ENCODE assay signal across 1 cellular context in genomic region chr11:65569973-65570918, GRCh38.
TF ChIP-seq lines count a peak whose summit lies in the region.

A gene with protein sequence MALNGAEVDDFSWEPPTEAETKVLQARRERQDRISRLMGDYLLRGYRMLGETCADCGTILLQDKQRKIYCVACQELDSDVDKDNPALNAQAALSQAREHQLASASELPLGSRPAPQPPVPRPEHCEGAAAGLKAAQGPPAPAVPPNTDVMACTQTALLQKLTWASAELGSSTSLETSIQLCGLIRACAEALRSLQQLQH (plus strand): TSS chr11:65570477. CDS start chr11:65570492, 15 bp downstream.

TF ChIP-seq in HepG2, 621 proteins besides CTCF, POLR2A, EP300 and RAD21 (continued from another document and continues in another):
- TF ChIP-seq, protein P1, sequence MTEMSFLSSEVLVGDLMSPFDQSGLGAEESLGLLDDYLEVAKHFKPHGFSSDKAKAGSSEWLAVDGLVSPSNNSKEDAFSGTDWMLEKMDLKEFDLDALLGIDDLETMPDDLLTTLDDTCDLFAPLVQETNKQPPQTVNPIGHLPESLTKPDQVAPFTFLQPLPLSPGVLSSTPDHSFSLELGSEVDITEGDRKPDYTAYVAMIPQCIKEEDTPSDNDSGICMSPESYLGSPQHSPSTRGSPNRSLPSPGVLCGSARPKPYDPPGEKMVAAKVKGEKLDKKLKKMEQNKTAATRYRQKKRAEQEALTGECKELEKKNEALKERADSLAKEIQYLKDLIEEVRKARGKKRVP (CRISPR knock-in tag; IDR thresholded peaks at IDR 0.05): no peak
- TF ChIP-seq ZBTB49 (CRISPR knock-in tag; IDR thresholded peaks at IDR 0.05; ENCODE audit: borderline replicate concordance) (no peak), ATF2 (CRISPR knock-in tag; IDR thresholded peaks at IDR 0.05) (peak; percentile 90), FOXO4 (CRISPR knock-in tag; conservative IDR thresholded peaks at IDR 0.05) (no peak), FOXA3 (CRISPR knock-in tag; IDR thresholded peaks at IDR 0.05) (peak; percentile 73), ZNF441 (CRISPR knock-in tag; IDR thresholded peaks at IDR 0.05; ENCODE audit: borderline replicate concordance) (no peak; the same call in 1 of the 2 replicates), ZBTB10 (CRISPR knock-in tag; IDR thresholded peaks at IDR 0.05; ENCODE audit: borderline replicate concordance) (no peak; the same call in 1 of the 2 replicates), ATRX (CRISPR knock-in tag; IDR thresholded peaks at IDR 0.05; ENCODE audit: borderline replicate concordance) (no peak), ZNF674 (CRISPR knock-in tag; IDR thresholded peaks at IDR 0.05; ENCODE audit: low read depth) (no peak), MATR3 (CRISPR knock-in tag; IDR thresholded peaks at IDR 0.05) (no peak), ZNF230 (CRISPR knock-in tag; IDR thresholded peaks at IDR 0.05) (peak; percentile 79; the same call in 1 of the 2 replicates), NR2F2 (IDR thresholded peaks at IDR 0.05; ENCODE audit: borderline replicate concordance, low read depth) (no peak), TAF15 (IDR thresholded peaks at IDR 0.05; ENCODE audit: low read depth, low read length, poor library complexity, severe bottlenecking) (no peak), REPIN1 (CRISPR knock-in tag; IDR thresholded peaks at IDR 0.05; ENCODE audit: borderline replicate concordance, low read depth) (peak; percentile 93; the same call in 1 of the 2 replicates), NR2F6 (IDR thresholded peaks at IDR 0.05) (no peak), NR2F6 (CRISPR knock-in tag; IDR thresholded peaks at IDR 0.05) (peak; percentile 66; the same call in 1 of the 2 replicates), CHCHD3 (CRISPR knock-in tag; IDR thresholded peaks at IDR 0.05) (no peak), SSRP1 (CRISPR knock-in tag; IDR thresholded peaks at IDR 0.05) (no peak), SRSF9 (IDR thresholded peaks at IDR 0.05; ENCODE audit: borderline replicate concordance, insufficient read depth, low read depth, low read length, poor library complexity, severe bottlenecking) (no peak), ZBTB44 (CRISPR knock-in tag; IDR thresholded peaks at IDR 0.05) (no peak), MEF2D (CRISPR knock-in tag; IDR thresholded peaks at IDR 0.05) (peak; percentile 96), POLR2G (IDR thresholded peaks at IDR 0.05; ENCODE audit: low read depth, low read length) (peak; percentile 74), ZNF775 (CRISPR knock-in tag; IDR thresholded peaks at IDR 0.05; ENCODE audit: borderline replicate concordance) (no peak), SMAD9 (CRISPR knock-in tag; IDR thresholded peaks at IDR 0.05) (no peak; the same call in 1 of the 2 replicates), ZXDC (CRISPR knock-in tag; IDR thresholded peaks at IDR 0.05) (peak; percentile 97), FOXM1 (CRISPR knock-in tag; IDR thresholded peaks at IDR 0.05) (no peak)
- TF ChIP-seq, protein P2, sequence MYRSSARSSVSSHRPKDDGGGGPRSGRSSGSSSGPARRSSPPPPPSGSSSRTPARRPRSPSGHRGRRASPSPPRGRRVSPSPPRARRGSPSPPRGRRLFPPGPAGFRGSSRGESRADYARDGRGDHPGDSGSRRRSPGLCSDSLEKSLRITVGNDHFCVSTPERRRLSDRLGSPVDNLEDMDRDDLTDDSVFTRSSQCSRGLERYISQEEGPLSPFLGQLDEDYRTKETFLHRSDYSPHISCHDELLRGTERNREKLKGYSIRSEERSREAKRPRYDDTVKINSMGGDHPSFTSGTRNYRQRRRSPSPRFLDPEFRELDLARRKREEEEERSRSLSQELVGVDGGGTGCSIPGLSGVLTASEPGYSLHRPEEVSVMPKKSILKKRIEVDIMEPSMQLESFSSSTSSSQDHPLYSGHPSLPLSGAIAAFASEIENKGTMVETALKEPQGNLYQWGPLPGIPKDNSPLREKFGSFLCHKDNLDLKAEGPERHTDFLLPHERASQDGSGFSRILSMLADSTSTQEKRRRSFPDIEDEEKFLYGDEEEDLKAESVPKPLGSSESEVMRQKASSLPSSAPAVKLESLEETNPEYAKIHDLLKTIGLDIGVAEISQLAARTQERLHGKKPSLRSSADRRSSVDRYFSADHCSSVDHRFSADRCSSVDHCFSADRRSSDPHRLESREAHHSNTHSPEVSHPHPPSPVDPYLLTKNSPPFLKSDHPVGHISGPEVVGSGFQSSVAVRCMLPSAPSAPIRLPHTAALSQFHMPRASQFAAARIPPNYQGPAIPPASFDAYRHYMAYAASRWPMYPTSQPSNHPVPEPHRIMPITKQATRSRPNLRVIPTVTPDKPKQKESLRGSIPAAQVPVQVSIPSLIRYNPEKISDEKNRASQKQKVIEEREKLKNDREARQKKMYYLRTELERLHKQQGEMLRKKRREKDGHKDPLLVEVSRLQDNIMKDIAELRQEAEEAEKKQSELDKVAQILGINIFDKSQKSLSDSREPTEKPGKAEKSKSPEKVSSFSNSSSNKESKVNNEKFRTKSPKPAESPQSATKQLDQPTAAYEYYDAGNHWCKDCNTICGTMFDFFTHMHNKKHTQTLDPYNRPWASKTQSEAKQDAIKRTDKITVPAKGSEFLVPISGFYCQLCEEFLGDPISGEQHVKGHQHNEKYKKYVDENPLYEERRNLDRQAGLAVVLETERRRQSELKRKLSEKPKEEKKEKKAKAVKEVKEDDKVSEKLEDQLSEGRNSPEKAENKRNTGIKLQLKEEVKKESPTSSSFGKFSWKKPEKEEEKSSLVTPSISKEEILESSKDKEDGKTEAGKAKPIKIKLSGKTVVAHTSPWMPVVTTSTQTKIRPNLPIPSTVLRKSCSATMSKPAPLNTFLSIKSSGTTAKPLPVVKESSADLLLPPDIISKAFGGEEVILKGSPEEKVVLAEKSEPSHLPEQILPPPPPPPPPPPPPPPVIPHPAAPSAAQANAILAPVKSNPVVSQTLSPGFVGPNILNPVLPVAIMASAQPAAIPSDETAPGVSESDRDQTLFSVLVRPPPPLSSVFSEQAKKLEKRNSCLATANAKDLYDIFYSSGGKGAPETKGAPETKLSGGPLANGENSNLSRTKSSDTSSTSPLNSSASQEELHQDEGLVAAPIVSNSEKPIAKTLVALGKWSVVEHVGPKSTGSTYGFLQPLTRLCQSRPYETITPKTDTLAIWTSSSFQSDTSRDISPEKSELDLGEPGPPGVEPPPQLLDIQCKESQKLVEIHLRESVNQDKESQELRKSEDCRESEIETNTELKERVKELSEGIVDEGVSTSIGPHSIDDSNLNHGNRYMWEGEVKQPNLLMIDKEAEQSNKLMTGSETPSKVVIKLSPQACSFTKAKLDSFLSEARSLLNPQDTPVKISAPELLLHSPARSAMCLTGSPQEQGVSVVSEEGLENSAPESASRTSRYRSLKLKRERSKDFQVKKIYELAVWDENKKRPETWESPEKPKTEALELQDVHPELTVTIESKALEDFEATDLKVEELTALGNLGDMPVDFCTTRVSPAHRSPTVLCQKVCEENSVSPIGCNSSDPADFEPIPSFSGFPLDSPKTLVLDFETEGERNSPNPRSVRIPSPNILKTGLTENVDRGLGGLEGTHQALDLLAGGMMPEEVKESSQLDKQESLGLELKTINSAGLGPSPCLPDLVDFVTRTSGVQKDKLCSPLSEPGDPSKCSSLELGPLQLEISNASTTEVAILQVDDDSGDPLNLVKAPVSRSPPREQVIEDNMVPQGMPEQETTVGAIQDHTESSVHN (CRISPR knock-in tag; IDR thresholded peaks at IDR 0.05): no peak; the same call in 1 of the 2 replicates
- TF ChIP-seq, protein P3, sequence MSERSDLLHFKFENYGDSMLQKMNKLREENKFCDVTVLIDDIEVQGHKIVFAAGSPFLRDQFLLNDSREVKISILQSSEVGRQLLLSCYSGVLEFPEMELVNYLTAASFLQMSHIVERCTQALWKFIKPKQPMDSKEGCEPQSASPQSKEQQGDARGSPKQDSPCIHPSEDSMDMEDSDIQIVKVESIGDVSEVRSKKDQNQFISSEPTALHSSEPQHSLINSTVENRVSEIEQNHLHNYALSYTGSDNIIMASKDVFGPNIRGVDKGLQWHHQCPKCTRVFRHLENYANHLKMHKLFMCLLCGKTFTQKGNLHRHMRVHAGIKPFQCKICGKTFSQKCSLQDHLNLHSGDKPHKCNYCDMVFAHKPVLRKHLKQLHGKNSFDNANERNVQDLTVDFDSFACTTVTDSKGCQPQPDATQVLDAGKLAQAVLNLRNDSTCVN (CRISPR knock-in tag; IDR thresholded peaks at IDR 0.05; ENCODE audit: borderline replicate concordance): 0 out of 2 replicates have a peak, but pooled peaks have one; percentile 65
- TF ChIP-seq, protein P4, sequence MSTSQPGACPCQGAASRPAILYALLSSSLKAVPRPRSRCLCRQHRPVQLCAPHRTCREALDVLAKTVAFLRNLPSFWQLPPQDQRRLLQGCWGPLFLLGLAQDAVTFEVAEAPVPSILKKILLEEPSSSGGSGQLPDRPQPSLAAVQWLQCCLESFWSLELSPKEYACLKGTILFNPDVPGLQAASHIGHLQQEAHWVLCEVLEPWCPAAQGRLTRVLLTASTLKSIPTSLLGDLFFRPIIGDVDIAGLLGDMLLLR (CRISPR knock-in tag; IDR thresholded peaks at IDR 0.05): peak; percentile 82; the same call in 1 of the 2 replicates
